Comparison of ENCODE assay signal across 22 cellular contexts in genomic region chr1:34267326-34267725, GRCh38.
"Had no signal": no experiment of that assay in that cellular context is flagged by ENCODE, and none has a peak within 500 bp of the region (broad histone marks: within the 10 kb centered on the region; RNA-seq: fewer than 3 reads in every experiment).

No MANE protein-coding gene starts in this region.

- H3K36me3 Mint-ChIP-seq: activated naive CD4-positive, alpha-beta T cell treated with anti-CD3 and anti-CD28 coated beads, Interleukin-2, amount 50 U/mL, for 24 hours; natural killer cell had no signal

- H3K27ac Mint-ChIP-seq: activated naive CD4-positive, alpha-beta T cell treated with anti-CD3 and anti-CD28 coated beads, Interleukin-2, amount 50 U/mL, for 24 hours; natural killer cell had no signal

- H3K9me3 Mint-ChIP-seq: activated naive CD4-positive, alpha-beta T cell treated with anti-CD3 and anti-CD28 coated beads, Interleukin-2, amount 50 U/mL, for 24 hours; natural killer cell had no signal

- H3K9me3 ChIP-seq: breast epithelium, left ventricle myocardium inferior, ovary, prostate gland, right atrium auricular region, upper lobe of left lung had no signal

- H3K4me1 ChIP-seq: breast epithelium, left ventricle myocardium inferior, prostate gland, right atrium auricular region, upper lobe of left lung had no signal

- H3K27ac ChIP-seq: breast epithelium, left ventricle myocardium inferior, ovary, prostate gland, right atrium auricular region, upper lobe of left lung, VCaP had no signal

- H3K36me3 ChIP-seq: breast epithelium, left ventricle myocardium inferior, ovary, prostate gland, right atrium auricular region, upper lobe of left lung had no signal

- H3K4me1 Mint-ChIP-seq: activated naive CD4-positive, alpha-beta T cell treated with anti-CD3 and anti-CD28 coated beads, Interleukin-2, amount 50 U/mL, for 24 hours; natural killer cell had no signal

- DNase-seq: activated CD4-positive, CD25-positive, alpha-beta regulatory T cell treated with anti-CD3 and anti-CD28 coated beads, Interleukin-2, amount 50 U/mL, for 72 hours; activated gamma-delta T cell treated with Interleukin-2 at 50 U/mL for 16 hours; activated T-cell treated with anti-CD3 and anti-CD28 coated beads, Interleukin-2, amount 50 U/mL, for 1 hour; aorta; effector CD4-positive, alpha-beta T cell; erythroblast; foreskin melanocyte; kidney glomerular epithelial cell; left ventricle myocardium inferior; mammary epithelial cell; midbrain; natural killer cell; ovary; stimulated activated CD4-positive, alpha-beta T cell treated with anti-CD3 and anti-CD28 coated beads, Interleukin-12 subunit alpha, Interleukin-12 subunit beta, amount 100 ng/mL, for 4 hours; stimulated activated CD4-positive, alpha-beta T cell treated with anti-CD3 and anti-CD28 coated beads, Interleukin-4, amount 100 ng/mL, for 4 hours; stimulated activated naive CD8-positive, alpha-beta T cell treated with anti-CD3 and anti-CD28 coated beads, Interleukin-15, Interleukin-2, amounts not matched to agents 100 U/mL and 50 U/mL, for 24 hours; upper lobe of left lung had no signal

- H3K27me3 ChIP-seq: ovary, right atrium auricular region, upper lobe of left lung had no signal

- H3K4me3 Mint-ChIP-seq: activated naive CD4-positive, alpha-beta T cell treated with anti-CD3 and anti-CD28 coated beads, Interleukin-2, amount 50 U/mL, for 24 hours; natural killer cell had no signal

- H3K4me3 ChIP-seq: breast epithelium, left ventricle myocardium inferior, ovary, prostate gland, right atrium auricular region, upper lobe of left lung had no signal
